2 cellular contexts compared by ENCODE assay signal in genomic region chr20:32789896-32790750, GRCh38.
A peak's percentile ranks its signal among the peaks of the same experiment; 100 is the strongest.
TF ChIP-seq lines count a peak whose summit lies in the region.

No MANE protein-coding gene starts in this region.

TF ChIP-seq in IMR-90, 13 proteins besides CTCF, POLR2A, EP300 and RAD21 (continued from another document):
- TF ChIP-seq, protein P1, sequence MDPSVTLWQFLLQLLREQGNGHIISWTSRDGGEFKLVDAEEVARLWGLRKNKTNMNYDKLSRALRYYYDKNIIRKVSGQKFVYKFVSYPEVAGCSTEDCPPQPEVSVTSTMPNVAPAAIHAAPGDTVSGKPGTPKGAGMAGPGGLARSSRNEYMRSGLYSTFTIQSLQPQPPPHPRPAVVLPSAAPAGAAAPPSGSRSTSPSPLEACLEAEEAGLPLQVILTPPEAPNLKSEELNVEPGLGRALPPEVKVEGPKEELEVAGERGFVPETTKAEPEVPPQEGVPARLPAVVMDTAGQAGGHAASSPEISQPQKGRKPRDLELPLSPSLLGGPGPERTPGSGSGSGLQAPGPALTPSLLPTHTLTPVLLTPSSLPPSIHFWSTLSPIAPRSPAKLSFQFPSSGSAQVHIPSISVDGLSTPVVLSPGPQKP (IDR thresholded peaks at IDR 0.05; ENCODE audit: borderline replicate concordance, low read depth, low read length), result no peak

TF ChIP-seq in neural cell, 6 proteins besides CTCF, POLR2A, EP300 and RAD21:
- no peak for TF ChIP-seq REST (IDR thresholded peaks at IDR 0.05; ENCODE audit: borderline replicate concordance)
- TF ChIP-seq SMC3 (conservative IDR thresholded peaks at IDR 0.05; ENCODE audit: poor library complexity), result peak; percentile 92
